Comparison of ENCODE assay signal across 1 cellular context in the genomic region with DNA sequence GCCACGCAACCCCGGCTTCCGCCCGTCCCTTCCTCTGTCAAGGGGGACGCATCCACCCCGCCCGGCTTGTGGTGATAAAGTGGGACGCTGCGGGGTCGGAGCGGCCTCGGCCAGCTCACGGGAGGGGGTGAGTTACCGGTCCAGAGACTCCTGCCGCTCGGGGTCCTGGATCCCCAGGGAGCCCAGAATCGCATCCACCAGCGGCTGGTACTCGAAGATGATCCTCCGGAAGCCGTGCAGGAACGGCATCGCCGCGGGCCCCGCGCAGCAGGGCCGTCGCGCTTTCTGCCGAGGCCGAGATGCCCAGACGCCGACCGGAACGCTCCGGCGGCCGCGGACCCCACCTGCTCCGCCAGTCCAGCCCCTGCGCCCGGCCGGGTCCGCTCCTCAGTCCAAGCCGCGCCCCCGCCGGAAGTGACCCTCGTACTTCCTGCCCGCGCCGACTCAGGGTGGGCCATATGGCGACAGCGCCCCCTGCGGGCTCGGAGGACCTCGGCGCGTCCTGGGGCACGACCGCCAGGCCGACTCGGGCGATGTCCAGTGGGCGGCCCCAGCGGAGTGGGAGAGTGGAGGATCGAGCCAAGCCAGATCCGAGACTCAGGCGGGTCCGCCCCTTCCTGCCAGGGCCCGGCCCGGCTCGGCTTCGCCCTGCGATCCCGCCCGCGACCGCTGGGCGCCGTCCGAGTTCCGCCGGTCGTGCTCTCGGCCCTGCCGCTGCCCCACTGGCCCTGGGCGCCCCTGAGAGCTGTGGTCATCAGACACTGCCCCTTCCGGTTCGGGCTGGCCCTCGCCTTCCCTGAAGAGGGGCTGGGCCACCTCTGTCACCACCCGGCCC.
A peak's percentile ranks its signal among the peaks of the same experiment; 100 is the strongest.
TF ChIP-seq lines count a peak whose summit lies in the region.

A gene with protein sequence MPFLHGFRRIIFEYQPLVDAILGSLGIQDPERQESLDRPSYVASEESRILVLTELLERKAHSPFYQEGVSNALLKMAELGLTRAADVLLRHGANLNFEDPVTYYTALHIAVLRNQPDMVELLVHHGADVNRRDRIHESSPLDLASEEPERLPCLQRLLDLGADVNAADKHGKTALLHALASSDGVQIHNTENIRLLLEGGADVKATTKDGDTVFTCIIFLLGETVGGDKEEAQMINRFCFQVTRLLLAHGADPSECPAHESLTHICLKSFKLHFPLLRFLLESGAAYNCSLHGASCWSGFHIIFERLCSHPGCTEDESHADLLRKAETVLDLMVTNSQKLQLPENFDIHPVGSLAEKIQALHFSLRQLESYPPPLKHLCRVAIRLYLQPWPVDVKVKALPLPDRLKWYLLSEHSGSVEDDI (minus strand): TSS at position 401 of the 835 bp plus-strand sequence. CDS start 152 bp downstream, at position 249.

TF ChIP-seq in HepG2, 621 proteins besides CTCF, POLR2A, EP300 and RAD21 (continued from another document and continues in another):
- TF ChIP-seq PRDM15 (CRISPR knock-in tag; IDR thresholded peaks at IDR 0.05) (0 out of 2 replicates have a peak, but pooled peaks have one; percentile 58), NR3C1 (CRISPR knock-in tag; IDR thresholded peaks at IDR 0.05) (no peak), SRSF9 (IDR thresholded peaks at IDR 0.05; ENCODE audit: borderline replicate concordance, insufficient read depth, low read depth, low read length, poor library complexity, severe bottlenecking) (no peak), ZNF737 (CRISPR knock-in tag; IDR thresholded peaks at IDR 0.05; ENCODE audit: borderline replicate concordance) (no peak), BORCS8-MEF2B (CRISPR knock-in tag; IDR thresholded peaks at IDR 0.05) (peak; percentile 90), SAP130 (CRISPR knock-in tag; IDR thresholded peaks at IDR 0.05; ENCODE audit: low read depth) (peak; percentile 98), MTERF4 (CRISPR knock-in tag; IDR thresholded peaks at IDR 0.05) (peak; percentile 66; the same call in 1 of the 2 replicates), ZNF234 (CRISPR knock-in tag; conservative IDR thresholded peaks at IDR 0.05) (peak; percentile 81), TSC22D2 (CRISPR knock-in tag; IDR thresholded peaks at IDR 0.05; ENCODE audit: borderline replicate concordance) (peak; percentile 39; the same call in 1 of the 2 replicates), ZNF44 (CRISPR knock-in tag; IDR thresholded peaks at IDR 0.05) (peak; percentile 47; the same call in 1 of the 2 replicates), ZC3H13 (CRISPR knock-in tag; IDR thresholded peaks at IDR 0.05) (peak; percentile 96), ZNF564 (CRISPR knock-in tag; IDR thresholded peaks at IDR 0.05) (no peak), ZNF580 (CRISPR knock-in tag; IDR thresholded peaks at IDR 0.05; ENCODE audit: borderline replicate concordance, low read depth) (peak; percentile 96; the same call in 1 of the 2 replicates), SKI (IDR thresholded peaks at IDR 0.05; ENCODE audit: partially characterized antibody) (peak; percentile 78), ZFP36L1 (CRISPR knock-in tag; IDR thresholded peaks at IDR 0.05) (peak; percentile 80; the same call in 1 of the 2 replicates), MIER2 (CRISPR knock-in tag; IDR thresholded peaks at IDR 0.05) (peak; percentile 69; the same call in 1 of the 2 replicates), ZBTB3 (CRISPR knock-in tag; IDR thresholded peaks at IDR 0.05; ENCODE audit: borderline replicate concordance, low read depth) (0 out of 2 replicates have a peak, but pooled peaks have one; percentile 45), SIN3B (IDR thresholded peaks at IDR 0.05; ENCODE audit: low read length) (peak; percentile 61; the same call in 1 of the 2 replicates), YEATS2 (CRISPR knock-in tag; IDR thresholded peaks at IDR 0.05; ENCODE audit: borderline replicate concordance) (peak; percentile 97), ZNF350 (CRISPR knock-in tag; IDR thresholded peaks at IDR 0.05; ENCODE audit: borderline replicate concordance, low read depth) (peak; percentile 61; the same call in 1 of the 2 replicates), MXI1 (IDR thresholded peaks at IDR 0.05; ENCODE audit: borderline replicate concordance, low read depth, low read length) (peak; percentile 45; the same call in 1 of the 3 replicates), ATM (IDR thresholded peaks at IDR 0.05; ENCODE audit: borderline replicate concordance) (no peak), SRSF1 (optimal IDR thresholded peaks at IDR 0.05; ENCODE audit: low read depth, low read length) (peak; percentile 75), DRAP1 (CRISPR knock-in tag; IDR thresholded peaks at IDR 0.05) (peak; percentile 68)
- TF ChIP-seq, protein P1, sequence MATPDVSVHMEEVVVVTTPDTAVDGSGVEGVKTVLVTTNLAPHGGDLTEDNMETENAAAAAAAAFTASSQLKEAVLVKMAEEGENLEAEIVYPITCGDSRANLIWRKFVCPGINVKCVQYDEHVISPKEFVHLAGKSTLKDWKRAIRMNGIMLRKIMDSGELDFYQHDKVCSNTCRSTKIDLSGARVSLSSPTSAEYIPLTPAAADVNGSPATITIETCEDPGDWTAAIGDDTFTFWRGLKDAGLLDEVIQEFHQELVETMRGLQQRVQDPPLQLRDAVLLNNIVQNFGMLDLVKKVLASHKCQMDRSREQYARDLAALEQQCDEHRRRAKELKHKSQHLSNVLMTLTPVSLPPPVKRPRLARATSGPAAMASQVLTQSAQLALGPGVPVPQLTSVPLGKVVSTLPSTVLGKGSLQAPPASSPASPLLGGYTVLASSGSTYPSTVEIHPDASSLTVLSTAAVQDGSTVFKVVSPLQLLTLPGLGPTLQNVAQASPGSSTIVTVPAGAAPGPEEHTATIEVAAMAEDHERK (CRISPR knock-in tag; IDR thresholded peaks at IDR 0.05; ENCODE audit: low read depth): peak; percentile 63; the same call in 1 of the 2 replicates
- TF ChIP-seq, protein P2, sequence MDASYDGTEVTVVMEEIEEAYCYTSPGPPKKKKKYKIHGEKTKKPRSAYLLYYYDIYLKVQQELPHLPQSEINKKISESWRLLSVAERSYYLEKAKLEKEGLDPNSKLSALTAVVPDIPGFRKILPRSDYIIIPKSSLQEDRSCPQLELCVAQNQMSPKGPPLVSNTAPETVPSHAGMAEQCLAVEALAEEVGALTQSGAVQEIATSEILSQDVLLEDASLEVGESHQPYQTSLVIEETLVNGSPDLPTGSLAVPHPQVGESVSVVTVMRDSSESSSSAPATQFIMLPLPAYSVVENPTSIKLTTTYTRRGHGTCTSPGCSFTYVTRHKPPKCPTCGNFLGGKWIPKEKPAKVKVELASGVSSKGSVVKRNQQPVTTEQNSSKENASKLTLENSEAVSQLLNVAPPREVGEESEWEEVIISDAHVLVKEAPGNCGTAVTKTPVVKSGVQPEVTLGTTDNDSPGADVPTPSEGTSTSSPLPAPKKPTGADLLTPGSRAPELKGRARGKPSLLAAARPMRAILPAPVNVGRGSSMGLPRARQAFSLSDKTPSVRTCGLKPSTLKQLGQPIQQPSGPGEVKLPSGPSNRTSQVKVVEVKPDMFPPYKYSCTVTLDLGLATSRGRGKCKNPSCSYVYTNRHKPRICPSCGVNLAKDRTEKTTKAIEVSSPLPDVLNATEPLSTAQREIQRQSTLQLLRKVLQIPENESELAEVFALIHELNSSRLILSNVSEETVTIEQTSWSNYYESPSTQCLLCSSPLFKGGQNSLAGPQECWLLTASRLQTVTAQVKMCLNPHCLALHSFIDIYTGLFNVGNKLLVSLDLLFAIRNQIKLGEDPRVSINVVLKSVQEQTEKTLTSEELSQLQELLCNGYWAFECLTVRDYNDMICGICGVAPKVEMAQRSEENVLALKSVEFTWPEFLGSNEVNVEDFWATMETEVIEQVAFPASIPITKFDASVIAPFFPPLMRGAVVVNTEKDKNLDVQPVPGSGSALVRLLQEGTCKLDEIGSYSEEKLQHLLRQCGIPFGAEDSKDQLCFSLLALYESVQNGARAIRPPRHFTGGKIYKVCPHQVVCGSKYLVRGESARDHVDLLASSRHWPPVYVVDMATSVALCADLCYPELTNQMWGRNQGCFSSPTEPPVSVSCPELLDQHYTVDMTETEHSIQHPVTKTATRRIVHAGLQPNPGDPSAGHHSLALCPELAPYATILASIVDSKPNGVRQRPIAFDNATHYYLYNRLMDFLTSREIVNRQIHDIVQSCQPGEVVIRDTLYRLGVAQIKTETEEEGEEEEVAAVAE (CRISPR knock-in tag; IDR thresholded peaks at IDR 0.05; ENCODE audit: borderline replicate concordance): peak; percentile 76; the same call in 1 of the 2 replicates
- TF ChIP-seq, protein P3, sequence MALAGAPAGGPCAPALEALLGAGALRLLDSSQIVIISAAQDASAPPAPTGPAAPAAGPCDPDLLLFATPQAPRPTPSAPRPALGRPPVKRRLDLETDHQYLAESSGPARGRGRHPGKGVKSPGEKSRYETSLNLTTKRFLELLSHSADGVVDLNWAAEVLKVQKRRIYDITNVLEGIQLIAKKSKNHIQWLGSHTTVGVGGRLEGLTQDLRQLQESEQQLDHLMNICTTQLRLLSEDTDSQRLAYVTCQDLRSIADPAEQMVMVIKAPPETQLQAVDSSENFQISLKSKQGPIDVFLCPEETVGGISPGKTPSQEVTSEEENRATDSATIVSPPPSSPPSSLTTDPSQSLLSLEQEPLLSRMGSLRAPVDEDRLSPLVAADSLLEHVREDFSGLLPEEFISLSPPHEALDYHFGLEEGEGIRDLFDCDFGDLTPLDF (CRISPR knock-in tag; IDR thresholded peaks at IDR 0.05): peak; percentile 72; the same call in 1 of the 2 replicates
- TF ChIP-seq, protein P4, sequence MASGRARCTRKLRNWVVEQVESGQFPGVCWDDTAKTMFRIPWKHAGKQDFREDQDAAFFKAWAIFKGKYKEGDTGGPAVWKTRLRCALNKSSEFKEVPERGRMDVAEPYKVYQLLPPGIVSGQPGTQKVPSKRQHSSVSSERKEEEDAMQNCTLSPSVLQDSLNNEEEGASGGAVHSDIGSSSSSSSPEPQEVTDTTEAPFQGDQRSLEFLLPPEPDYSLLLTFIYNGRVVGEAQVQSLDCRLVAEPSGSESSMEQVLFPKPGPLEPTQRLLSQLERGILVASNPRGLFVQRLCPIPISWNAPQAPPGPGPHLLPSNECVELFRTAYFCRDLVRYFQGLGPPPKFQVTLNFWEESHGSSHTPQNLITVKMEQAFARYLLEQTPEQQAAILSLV (CRISPR knock-in tag; IDR thresholded peaks at IDR 0.05; ENCODE audit: borderline replicate concordance): peak; percentile 95
- TF ChIP-seq, protein P5, sequence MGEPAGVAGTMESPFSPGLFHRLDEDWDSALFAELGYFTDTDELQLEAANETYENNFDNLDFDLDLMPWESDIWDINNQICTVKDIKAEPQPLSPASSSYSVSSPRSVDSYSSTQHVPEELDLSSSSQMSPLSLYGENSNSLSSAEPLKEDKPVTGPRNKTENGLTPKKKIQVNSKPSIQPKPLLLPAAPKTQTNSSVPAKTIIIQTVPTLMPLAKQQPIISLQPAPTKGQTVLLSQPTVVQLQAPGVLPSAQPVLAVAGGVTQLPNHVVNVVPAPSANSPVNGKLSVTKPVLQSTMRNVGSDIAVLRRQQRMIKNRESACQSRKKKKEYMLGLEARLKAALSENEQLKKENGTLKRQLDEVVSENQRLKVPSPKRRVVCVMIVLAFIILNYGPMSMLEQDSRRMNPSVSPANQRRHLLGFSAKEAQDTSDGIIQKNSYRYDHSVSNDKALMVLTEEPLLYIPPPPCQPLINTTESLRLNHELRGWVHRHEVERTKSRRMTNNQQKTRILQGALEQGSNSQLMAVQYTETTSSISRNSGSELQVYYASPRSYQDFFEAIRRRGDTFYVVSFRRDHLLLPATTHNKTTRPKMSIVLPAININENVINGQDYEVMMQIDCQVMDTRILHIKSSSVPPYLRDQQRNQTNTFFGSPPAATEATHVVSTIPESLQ (CRISPR knock-in tag; conservative IDR thresholded peaks at IDR 0.05): no peak
- TF ChIP-seq, protein P6, sequence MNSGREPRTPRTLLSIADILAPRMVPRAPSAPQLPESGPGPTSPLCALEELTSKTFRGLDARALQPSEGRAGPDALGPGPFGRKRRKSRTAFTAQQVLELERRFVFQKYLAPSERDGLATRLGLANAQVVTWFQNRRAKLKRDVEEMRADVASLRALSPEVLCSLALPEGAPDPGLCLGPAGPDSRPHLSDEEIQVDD (CRISPR knock-in tag; IDR thresholded peaks at IDR 0.05; ENCODE audit: borderline replicate concordance): no peak
